Comparison of ENCODE assay signal across 22 cellular contexts in genomic region chr7:36925207-36925606, GRCh38.
DNase-seq lines count a peak whose midpoint lies in the region; TF ChIP-seq lines count a peak whose summit lies in the region.
"Had no signal": no experiment of that assay in that cellular context is flagged by ENCODE, and none has a peak within 500 bp of the region (broad histone marks: within the 10 kb centered on the region; RNA-seq: fewer than 3 reads in every experiment).

No MANE protein-coding gene starts in this region.

- no peaks in the 10 kb centered on the region for H3K79me1 ChIP-seq in mesenchymal stem cell (replicated peaks; ENCODE audit: low read length, poor library complexity, severe bottlenecking)

- peaks cover 9% of the 10 kb centered on the region for H3K4me1 Mint-ChIP-seq in activated naive CD4-positive, alpha-beta T cell treated with anti-CD3 and anti-CD28 coated beads, Interleukin-2, amount 50 U/mL, for 24 hours
- H3K4me1 Mint-ChIP-seq in activated naive CD4-positive, alpha-beta T cell treated with anti-CD3 and anti-CD28 coated beads for 36 hours (ENCODE audit: low read depth): peaks cover 2% of the 10 kb centered on the region
- H3K4me1 Mint-ChIP-seq: GM23338, H9 had no signal

- no peak overlapping the region for H3K4me2 ChIP-seq in mesenchymal stem cell (ENCODE audit: low read length, poor library complexity, severe bottlenecking)
- H3K4me2 ChIP-seq: A549, GM23338 had no signal

- H3K4ac ChIP-seq in mesenchymal stem cell (ENCODE audit: low read depth in 1 of 2, low read length in 2 of 2): no peak overlapping the region

- H3K9me3 Mint-ChIP-seq in activated naive CD4-positive, alpha-beta T cell treated with anti-CD3 and anti-CD28 coated beads, Interleukin-2, amount 50 U/mL, for 24 hours: no peaks in the 10 kb centered on the region
- peaks cover 8% of the 10 kb centered on the region for H3K9me3 Mint-ChIP-seq in activated naive CD4-positive, alpha-beta T cell treated with anti-CD3 and anti-CD28 coated beads for 36 hours
- H3K9me3 Mint-ChIP-seq: GM23338 had no signal

- H4K91ac ChIP-seq in mesenchymal stem cell (ENCODE audit: low read length): no peak overlapping the region

- no peak overlapping the region for H3K4me3 Mint-ChIP-seq in activated naive CD4-positive, alpha-beta T cell treated with anti-CD3 and anti-CD28 coated beads, Interleukin-2, amount 50 U/mL, for 24 hours
- H3K4me3 Mint-ChIP-seq in activated naive CD4-positive, alpha-beta T cell treated with anti-CD3 and anti-CD28 coated beads for 36 hours: no peak overlapping the region
- H3K4me3 Mint-ChIP-seq: CD4-positive, alpha-beta memory T cell; GM23338; H9 had no signal

- H2AK5ac ChIP-seq in mesenchymal stem cell (ENCODE audit: low read length, severe bottlenecking): no peak overlapping the region

- no peak overlapping the region for H3K9ac ChIP-seq in mesenchymal stem cell (ENCODE audit: low read length)

- no peak overlapping the region for H3K23ac ChIP-seq in mesenchymal stem cell (ENCODE audit: low read length in 2 of 2)

- H2AFZ ChIP-seq in mesenchymal stem cell (ENCODE audit: low read depth, low read length): no peak overlapping the region
- H2AFZ ChIP-seq: GM23338 had no signal

- peaks cover 44% of the 10 kb centered on the region for H3K36me3 Mint-ChIP-seq in activated naive CD4-positive, alpha-beta T cell treated with anti-CD3 and anti-CD28 coated beads, Interleukin-2, amount 50 U/mL, for 24 hours
- H3K36me3 Mint-ChIP-seq in activated naive CD4-positive, alpha-beta T cell treated with anti-CD3 and anti-CD28 coated beads for 36 hours (ENCODE audit: low read depth): peaks cover 34% of the 10 kb centered on the region

- H3K27ac ChIP-seq in dorsolateral prefrontal cortex (peak overlapping the region in 46 of 59 donors; percentile 0 to 79 (median 53)), mesenchymal stem cell (ENCODE audit: low read length, poor library complexity, severe bottlenecking) (no peak overlapping the region), prostate gland (no peak overlapping the region)
- H3K27ac ChIP-seq: A549, SJCRH30 had no signal

- H3K36me3 ChIP-seq in mesenchymal stem cell (ENCODE audit: control insufficient read depth in 1 of 2, insufficient read depth in 2 of 2, low read depth in 1 of 2, low read length in 2 of 2) (no peaks in the 10 kb centered on the region), prostate gland (no peaks in the 10 kb centered on the region)
- H3K36me3 ChIP-seq: SJCRH30 had no signal

- no peak overlapping the region for H3K14ac ChIP-seq in mesenchymal stem cell (ENCODE audit: low read length in 2 of 2)

- 65% methylated on average over 5 of the region's 5 CpGs for WGBS in mesenchymal stem cell
- WGBS in prostate gland: 83% methylated on average over 5 of the region's 5 CpGs

- H3K18ac ChIP-seq in mesenchymal stem cell (ENCODE audit: low read depth in 1 of 2, low read length in 2 of 2): no peak overlapping the region

- TF ChIP-seq CTCF in dorsolateral prefrontal cortex (IDR thresholded peaks at IDR 0.05 in 54 of 56, conservative IDR thresholded peaks at IDR 0.05 in 2 of 56; ENCODE audit: low read depth in 1 of 56, partially characterized antibody in 56 of 56) (no peak), prostate gland (IDR thresholded peaks at IDR 0.05) (no peak)

- H3K4me1 ChIP-seq in mesenchymal stem cell (ENCODE audit: control insufficient read depth, insufficient read depth, low read depth, low read length) (no peaks in the 10 kb centered on the region), prostate gland (replicated peaks) (no peaks in the 10 kb centered on the region)
- H3K4me1 ChIP-seq: A549, Caco-2, SJCRH30 had no signal

- H3K27ac Mint-ChIP-seq in activated naive CD4-positive, alpha-beta T cell treated with anti-CD3 and anti-CD28 coated beads, Interleukin-2, amount 50 U/mL, for 24 hours: peak overlapping the region; percentile 6
- no peak overlapping the region for H3K27ac Mint-ChIP-seq in activated naive CD4-positive, alpha-beta T cell treated with anti-CD3 and anti-CD28 coated beads for 36 hours

- H3K4me3 ChIP-seq in dorsolateral prefrontal cortex: no peak overlapping the region
- no peak overlapping the region for H3K4me3 ChIP-seq in mesenchymal stem cell (ENCODE audit: insufficient read depth in 1 of 2, low read depth in 1 of 2, low read length in 2 of 2)
- H3K4me3 ChIP-seq in prostate gland: no peak overlapping the region
- H3K4me3 ChIP-seq: A549, GM12878, GM23338, SJCRH30 had no signal

- H2BK12ac ChIP-seq in mesenchymal stem cell (ENCODE audit: low read length in 2 of 2): no peak overlapping the region

- H3K9me3 ChIP-seq in mesenchymal stem cell (ENCODE audit: control insufficient read depth, low read length) (no peaks in the 10 kb centered on the region), prostate gland (no peaks in the 10 kb centered on the region)
- H3K9me3 ChIP-seq: A549, SJCRH30 had no signal

- CTCF ChIA-PET in activated naive CD4-positive, alpha-beta T cell treated with anti-CD3 and anti-CD28 coated beads for 36 hours (lab: Charles Lee): no interaction called here

- no peak overlapping the region for H2BK15ac ChIP-seq in mesenchymal stem cell (ENCODE audit: low read depth, poor library complexity, severe bottlenecking)

- no peak for DNase-seq in activated naive CD4-positive, alpha-beta T cell treated with anti-CD3 and anti-CD28 coated beads for 36 hours
- DNase-seq in NCI-H2227 treated with DMSO at 0.1 percent for 48 hours (lab: John Stamatoyannopoulos, UW) (peak; percentile 11), dorsolateral prefrontal cortex (no peak), superior temporal gyrus (ENCODE audit: extremely low spot score) (peak; percentile 34), NCI-H2081 treated with DMSO at 0.1 percent for 48 hours (lab: John Stamatoyannopoulos, UW) (no peak), mesenchymal stem cell (no peak), prostate gland (ENCODE audit: low spot score) (no peak)
- DNase-seq: C1 segment of cervical spinal cord; Caco-2; CD4-positive, alpha-beta memory T cell; GDM1; H9; KBM-7; MM.1S; NCI-H2029; NCI-H226; NCI-H510A; SJCRH30 had no signal

- intact Hi-C loops in activated naive CD4-positive, alpha-beta T cell treated with anti-CD3 and anti-CD28 coated beads for 36 hours (cut with micrococcal nuclease): no loop called here
- intact Hi-C loops in dorsolateral prefrontal cortex (cut with DNase I): no loop called here
- intact Hi-C loops in prostate gland (cut with DNase I): no loop called here

- H3K27me3 ChIP-seq in dorsolateral prefrontal cortex (no peaks in the 10 kb centered on the region), mesenchymal stem cell (ENCODE audit: control insufficient read depth in 1 of 2, insufficient read depth in 1 of 2, low read length in 2 of 2) (peaks cover 0 to 4% of the 10 kb centered on the region in 2 experiments), prostate gland (replicated peaks; ENCODE audit: insufficient read depth) (no peaks in the 10 kb centered on the region)
- H3K27me3 ChIP-seq: SJCRH30 had no signal

- no peak overlapping the region for H2BK120ac ChIP-seq in mesenchymal stem cell (ENCODE audit: low read depth, low read length)

- TF ChIP-seq POLR2A in prostate gland (IDR thresholded peaks at IDR 0.05): no peak

- H3K27me3 Mint-ChIP-seq in activated naive CD4-positive, alpha-beta T cell treated with anti-CD3 and anti-CD28 coated beads, Interleukin-2, amount 50 U/mL, for 24 hours: no peaks in the 10 kb centered on the region
- H3K27me3 Mint-ChIP-seq in activated naive CD4-positive, alpha-beta T cell treated with anti-CD3 and anti-CD28 coated beads for 36 hours (ENCODE audit: low read depth): no peaks in the 10 kb centered on the region
- H3K27me3 Mint-ChIP-seq: CD4-positive, alpha-beta memory T cell had no signal

- H2BK5ac ChIP-seq in mesenchymal stem cell (ENCODE audit: low read depth, low read length, poor library complexity, severe bottlenecking): no peak overlapping the region

- no peak overlapping the region for H4K8ac ChIP-seq in mesenchymal stem cell (ENCODE audit: low read length)

Comparison
In these comparisons a context has a peak if more than half of its experiments do, and no peak if none do; other contexts are left out.
1. DNase-seq: peak in NCI-H2227 treated with DMSO at 0.1 percent for 48 hours (single experiment) and superior temporal gyrus (single experiment); none in activated naive CD4-positive, alpha-beta T cell treated with anti-CD3 and anti-CD28 coated beads for 36 hours (single experiment), dorsolateral prefrontal cortex (0 of 10), NCI-H2081 treated with DMSO at 0.1 percent for 48 hours (single experiment), mesenchymal stem cell (single experiment) and prostate gland (single experiment).
2. H3K27ac ChIP-seq: peak in dorsolateral prefrontal cortex (46 of 59); none in mesenchymal stem cell (single experiment) and prostate gland (0 of 2).